In the genomic region with DNA sequence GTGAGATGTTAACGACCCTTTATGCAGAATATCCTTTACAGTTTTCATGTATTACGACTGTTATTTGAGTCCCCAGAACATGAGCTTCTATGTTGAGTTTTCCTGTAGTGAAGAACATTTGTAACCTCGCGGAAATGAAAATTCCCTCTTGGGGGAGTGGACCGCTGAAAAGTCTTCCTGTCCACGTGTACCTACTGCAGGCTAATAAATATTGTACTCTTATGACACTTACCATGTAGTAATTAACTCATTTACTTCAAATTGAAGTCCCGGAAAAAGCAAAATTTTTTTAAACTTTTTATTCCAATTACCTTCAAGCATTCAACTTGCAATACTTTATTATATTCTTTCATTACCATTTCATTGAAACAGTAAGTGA, we compare ENCODE assay signal across 1 cellular context.
TF ChIP-seq lines count a peak whose summit lies in the region.

No MANE protein-coding gene starts in this region.

TF ChIP-seq in HCT116, 20 proteins besides CTCF, POLR2A, EP300 and RAD21 (continued from another document):
- TF ChIP-seq ZBTB33 (IDR thresholded peaks at IDR 0.05; ENCODE audit: extremely low read depth, insufficient replicate concordance, low read length) (no peak), ELF1 (IDR thresholded peaks at IDR 0.05; ENCODE audit: borderline replicate concordance, low read depth) (no peak), TCF7L2 (IDR thresholded peaks at IDR 0.05; ENCODE audit: borderline replicate concordance, extremely low read depth, insufficient read depth, insufficient read length) (no peak), EZH2 (IDR thresholded peaks at IDR 0.05) (no peak), SP1 (IDR thresholded peaks at IDR 0.05; ENCODE audit: low read depth) (no peak), FOSL1 (IDR thresholded peaks at IDR 0.05; ENCODE audit: low read depth) (no peak), CEBPB (IDR thresholded peaks at IDR 0.05; ENCODE audit: low read depth) (no peak), JUND (IDR thresholded peaks at IDR 0.05) (no peak)
